ENCODE assay signal across 1 cellular context in genomic region chr9:29211681-29212589, GRCh38.
TF ChIP-seq lines count a peak whose summit lies in the region.

No MANE protein-coding gene starts in this region.

TF ChIP-seq in HepG2, 621 proteins besides CTCF, POLR2A, EP300 and RAD21 (continued from another document and continues in another):
- TF ChIP-seq ZNF687 (CRISPR knock-in tag; IDR thresholded peaks at IDR 0.05) = peak; percentile 49; the same call in 1 of the 2 replicates
- no peak for TF ChIP-seq KLF15 (CRISPR knock-in tag; IDR thresholded peaks at IDR 0.05; ENCODE audit: borderline replicate concordance)
- no peak for TF ChIP-seq CENPT (CRISPR knock-in tag; IDR thresholded peaks at IDR 0.05; ENCODE audit: low read depth)
- TF ChIP-seq FIP1L1 (IDR thresholded peaks at IDR 0.05; ENCODE audit: borderline replicate concordance, insufficient read depth, low read depth, low read length) = no peak
- no peak for TF ChIP-seq MTF1 (CRISPR knock-in tag; IDR thresholded peaks at IDR 0.05)
- no peak for TF ChIP-seq ZC3H4 (CRISPR knock-in tag; IDR thresholded peaks at IDR 0.05; ENCODE audit: borderline replicate concordance)
- no peak for TF ChIP-seq ZNF407 (CRISPR knock-in tag; IDR thresholded peaks at IDR 0.05; ENCODE audit: not compliant biosample characterization)
- TF ChIP-seq, protein P1, sequence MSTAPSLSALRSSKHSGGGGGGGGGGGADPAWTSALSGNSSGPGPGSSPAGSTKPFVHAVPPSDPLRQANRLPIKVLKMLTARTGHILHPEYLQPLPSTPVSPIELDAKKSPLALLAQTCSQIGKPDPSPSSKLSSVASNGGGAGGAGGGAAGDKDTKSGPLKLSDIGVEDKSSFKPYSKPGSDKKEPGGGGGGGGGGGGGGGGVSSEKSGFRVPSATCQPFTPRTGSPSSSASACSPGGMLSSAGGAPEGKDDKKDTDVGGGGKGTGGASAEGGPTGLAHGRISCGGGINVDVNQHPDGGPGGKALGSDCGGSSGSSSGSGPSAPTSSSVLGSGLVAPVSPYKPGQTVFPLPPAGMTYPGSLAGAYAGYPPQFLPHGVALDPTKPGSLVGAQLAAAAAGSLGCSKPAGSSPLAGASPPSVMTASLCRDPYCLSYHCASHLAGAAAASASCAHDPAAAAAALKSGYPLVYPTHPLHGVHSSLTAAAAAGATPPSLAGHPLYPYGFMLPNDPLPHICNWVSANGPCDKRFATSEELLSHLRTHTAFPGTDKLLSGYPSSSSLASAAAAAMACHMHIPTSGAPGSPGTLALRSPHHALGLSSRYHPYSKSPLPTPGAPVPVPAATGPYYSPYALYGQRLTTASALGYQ (CRISPR knock-in tag; IDR thresholded peaks at IDR 0.05) = no peak
- TF ChIP-seq ZNF703 (CRISPR knock-in tag; IDR thresholded peaks at IDR 0.05; ENCODE audit: borderline replicate concordance) = no peak
- no peak for TF ChIP-seq ZSCAN30 (CRISPR knock-in tag; IDR thresholded peaks at IDR 0.05)
- peak; percentile 72 for TF ChIP-seq XRCC5 (optimal IDR thresholded peaks at IDR 0.05; ENCODE audit: low read length)
- peak; percentile 73; the same call in 1 of the 2 replicates for TF ChIP-seq MAZ (IDR thresholded peaks at IDR 0.05; ENCODE audit: borderline replicate concordance, low read depth, low read length)
- peak; percentile 59; the same call in 1 of the 2 replicates for TF ChIP-seq MAZ (CRISPR knock-in tag; IDR thresholded peaks at IDR 0.05; ENCODE audit: low read depth)
- no peak for TF ChIP-seq PPARG (CRISPR knock-in tag; conservative IDR thresholded peaks at IDR 0.05)
- no peak for TF ChIP-seq ZNF567 (CRISPR knock-in tag; IDR thresholded peaks at IDR 0.05; ENCODE audit: borderline replicate concordance)
- TF ChIP-seq ZBTB7A (CRISPR knock-in tag; IDR thresholded peaks at IDR 0.05) = no peak
- TF ChIP-seq TFDP1 (CRISPR knock-in tag; IDR thresholded peaks at IDR 0.05; ENCODE audit: borderline replicate concordance) = peak; percentile 60; the same call in 1 of the 2 replicates
- TF ChIP-seq ATF7-NPFF (CRISPR knock-in tag; IDR thresholded peaks at IDR 0.05; ENCODE audit: low read depth) = peak; percentile 67; the same call in 1 of the 2 replicates
- TF ChIP-seq CREB1 (IDR thresholded peaks at IDR 0.05) = no peak
- no peak for TF ChIP-seq CREB1 (CRISPR knock-in tag; IDR thresholded peaks at IDR 0.05)
- TF ChIP-seq ZNF883 (CRISPR knock-in tag; IDR thresholded peaks at IDR 0.05; ENCODE audit: not compliant biosample characterization) = no peak
- no peak for TF ChIP-seq ZNF460 (CRISPR knock-in tag; IDR thresholded peaks at IDR 0.05; ENCODE audit: borderline replicate concordance)
- TF ChIP-seq, protein P2, sequence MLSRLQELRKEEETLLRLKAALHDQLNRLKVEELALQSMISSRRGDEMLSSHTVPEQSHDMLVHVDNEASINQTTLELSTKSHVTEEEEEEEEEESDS (CRISPR knock-in tag; IDR thresholded peaks at IDR 0.05; ENCODE audit: borderline replicate concordance) = no peak
- peak; percentile 63; the same call in 1 of the 2 replicates for TF ChIP-seq ZIK1 (CRISPR knock-in tag; IDR thresholded peaks at IDR 0.05; ENCODE audit: borderline replicate concordance, low read depth)
- TF ChIP-seq ZBTB44 (CRISPR knock-in tag; IDR thresholded peaks at IDR 0.05) = no peak
- TF ChIP-seq POLR2G (IDR thresholded peaks at IDR 0.05; ENCODE audit: low read depth, low read length) = no peak
- peak; percentile 56 for TF ChIP-seq TFDP2 (CRISPR knock-in tag; IDR thresholded peaks at IDR 0.05)
- TF ChIP-seq FOXJ3 (CRISPR knock-in tag; IDR thresholded peaks at IDR 0.05; ENCODE audit: borderline replicate concordance) = no peak
- TF ChIP-seq ZNF780A (CRISPR knock-in tag; IDR thresholded peaks at IDR 0.05) = no peak
- TF ChIP-seq ZNF891 (CRISPR knock-in tag; IDR thresholded peaks at IDR 0.05) = no peak
- no peak for TF ChIP-seq CSRNP2 (CRISPR knock-in tag; conservative IDR thresholded peaks at IDR 0.05; ENCODE audit: low read depth)
- TF ChIP-seq ZNF451 (CRISPR knock-in tag; IDR thresholded peaks at IDR 0.05) = 0 out of 2 replicates have a peak, but pooled peaks have one; percentile 33
- TF ChIP-seq TEAD3 (CRISPR knock-in tag; optimal IDR thresholded peaks at IDR 0.05; ENCODE audit: borderline replicate concordance) = no peak
- peak; percentile 70; the same call in 1 of the 2 replicates for TF ChIP-seq RNF2 (conservative IDR thresholded peaks at IDR 0.05; ENCODE audit: low read depth)
- no peak for TF ChIP-seq NFRKB (IDR thresholded peaks at IDR 0.05)
